Comparison of ENCODE assay signal across 10 cellular contexts in genomic region chr1:30901798-30902652, GRCh38. TPM values are rescaled to one million over a fixed set of nuclear protein-coding genes. Genes with fewer than 3 reads are reported as not detected.
DNase-seq lines count a peak whose midpoint lies in the region; ATAC-seq and TF ChIP-seq lines count a peak whose summit lies in the region.
"Had no signal": no experiment of that assay in that cellular context is flagged by ENCODE, and none has a peak within 500 bp of the region (broad histone marks: within the 10 kb centered on the region; RNA-seq: fewer than 3 reads in every experiment).

No MANE protein-coding gene starts in this region.

- in situ Hi-C loops in transverse colon (cut with MboI; ENCODE audit: low pct_ligation_motif_present in 1 of 4, low pct_unique_long_range_greater_than_20kb in 1 of 4, low sequenced_read_pairs in 3 of 4): no loop called here

- no peak overlapping the region for H3K27ac Mint-ChIP-seq in T-helper 17 cell

- peak overlapping the region; percentile 0 for H4K8ac ChIP-seq in mesendoderm (ENCODE audit: low read depth, low read length)

- H3K18ac ChIP-seq in mesendoderm (ENCODE audit: low read length): peak overlapping the region; percentile 3

- H2BK15ac ChIP-seq in mesendoderm (replicated peaks; ENCODE audit: low read depth): no peak overlapping the region

- no peak overlapping the region for H3K4me3 Mint-ChIP-seq in T-helper 17 cell

- peak overlapping the region; percentile 80 for H3K56ac ChIP-seq in mesendoderm (ENCODE audit: low read length)

- H2BK120ac ChIP-seq in mesendoderm (ENCODE audit: low read depth, low read length): no peak overlapping the region

- H3K4me3 ChIP-seq in SJSA1: no peak overlapping the region
- H3K4me3 ChIP-seq in esophagus muscularis mucosa: no peak overlapping the region
- H3K4me3 ChIP-seq in mesendoderm (ENCODE audit: low read length): no peak overlapping the region
- H3K4me3 ChIP-seq in transverse colon: no peak overlapping the region

- H3K27me3 ChIP-seq in SJSA1 (replicated peaks): no peaks in the 10 kb centered on the region
- H3K27me3 ChIP-seq in esophagus muscularis mucosa: no peaks in the 10 kb centered on the region
- H3K27me3 ChIP-seq in mesendoderm (ENCODE audit: insufficient read depth, low read length, poor library complexity): no peaks in the 10 kb centered on the region
- no peaks in the 10 kb centered on the region for H3K27me3 ChIP-seq in transverse colon

- H3K23ac ChIP-seq in mesendoderm (ENCODE audit: low read length): peak overlapping the region; percentile 16

- peaks cover 40% of the 10 kb centered on the region for H3K27me3 Mint-ChIP-seq in T-helper 17 cell

- peaks cover 5% of the 10 kb centered on the region for H3K79me1 ChIP-seq in mesendoderm (ENCODE audit: low read length)

- WGBS in esophagus muscularis mucosa: 60% methylated on average over 11 of the region's 11 CpGs
- WGBS in mesendoderm (ENCODE audit: extremely low coverage, insufficient coverage, low lambda C conversion rate): no CpG with 5 or more reads among the region's 11 CpGs
- 34 to 48% methylated on average over 7 to 11 of the region's 11 CpGs for WGBS in transverse colon (ENCODE audit: low coverage in 1 of 2), 2 donors

- H3K9ac ChIP-seq in mesendoderm (ENCODE audit: low read length): peak overlapping the region; percentile 17

- peaks cover 2% of the 10 kb centered on the region for H3K36me3 Mint-ChIP-seq in T-helper 17 cell (ENCODE audit: low read depth)

- DNase-seq in SJSA1 (ENCODE audit: low read depth in 1 of 2, low spot score in 2 of 2): peak in 1 of 2 experiments; percentile 64
- no peak for DNase-seq in esophagus muscularis mucosa (ENCODE audit: extremely low spot score)
- DNase-seq in mesendoderm: no peak
- DNase-seq in transverse colon: no peak
- DNase-seq in T-helper 17 cell: no peak
- DNase-seq: activated CD8-positive, alpha-beta memory T cell treated with anti-CD3 and anti-CD28 coated beads, Interleukin-2, amount 50 U/mL, for 48 hours; kidney glomerular epithelial cell; NCI-H2029 had no signal

- peak overlapping the region; percentile 91 for H2AK5ac ChIP-seq in mesendoderm (ENCODE audit: low read length)

- H3K27ac ChIP-seq in SJSA1 (peak overlapping the region; percentile 59), esophagus muscularis mucosa (replicated peaks in 1 of 4) (peak overlapping the region; percentile 56 to 94 (median 84)), mesendoderm (ENCODE audit: low read depth, low read length) (peak overlapping the region; percentile 34), transverse colon (peak overlapping the region; percentile 70 to 85 (median 78))

- peak overlapping the region; percentile 7 for H3K4ac ChIP-seq in mesendoderm (ENCODE audit: low read depth, low read length)

- peaks cover 6% of the 10 kb centered on the region for H3K4me1 Mint-ChIP-seq in T-helper 17 cell

- no peak overlapping the region for H4K5ac ChIP-seq in mesendoderm (ENCODE audit: low read length)

- peaks cover 34% of the 10 kb centered on the region for H3K4me1 ChIP-seq in SJSA1 (replicated peaks)
- peaks cover 38 to 98% (median 95%) of the 10 kb centered on the region in 4 donors for H3K4me1 ChIP-seq in esophagus muscularis mucosa
- peaks cover 13% of the 10 kb centered on the region for H3K4me1 ChIP-seq in mesendoderm (ENCODE audit: control insufficient read depth, low read depth, low read length)
- H3K4me1 ChIP-seq in transverse colon: peaks cover 17 to 42% (median 28%) of the 10 kb centered on the region in 4 donors

- H2BK5ac ChIP-seq in mesendoderm (ENCODE audit: low read length): peak overlapping the region; percentile 54

- H3K36me3 ChIP-seq in SJSA1 (peaks cover 2% of the 10 kb centered on the region; the same call in 1 of the 2 replicates), esophagus muscularis mucosa (no peaks in the 10 kb centered on the region), mesendoderm (ENCODE audit: control insufficient read depth, insufficient read depth, low read length) (no peaks in the 10 kb centered on the region), transverse colon (no peaks in the 10 kb centered on the region)

- H3K9me3 ChIP-seq in SJSA1 (replicated peaks): no peaks in the 10 kb centered on the region
- no peaks in the 10 kb centered on the region for H3K9me3 ChIP-seq in esophagus muscularis mucosa
- no peaks in the 10 kb centered on the region for H3K9me3 ChIP-seq in transverse colon
- no peaks in the 10 kb centered on the region for H3K9me3 ChIP-seq in T-helper 17 cell (ENCODE audit: control insufficient read depth, low read length, poor library complexity, severe bottlenecking)

- TF ChIP-seq EP300 in esophagus muscularis mucosa (IDR thresholded peaks at IDR 0.05): no peak
- no peak for TF ChIP-seq EP300 in transverse colon (IDR thresholded peaks at IDR 0.05; ENCODE audit: low read depth)

- intact Hi-C loops in esophagus muscularis mucosa (cut with DNase I) (no loop called here), transverse colon (cut with DNase I; ENCODE audit: low total_unique reads) (no loop called here)

- TF ChIP-seq CTCF in esophagus muscularis mucosa (IDR thresholded peaks at IDR 0.05) (no peak), transverse colon (IDR thresholded peaks at IDR 0.05) (no peak)

- no peak overlapping the region for H3K4me2 ChIP-seq in mesendoderm (ENCODE audit: low read length)

- no peaks in the 10 kb centered on the region for H3K79me2 ChIP-seq in mesendoderm (ENCODE audit: control insufficient read depth, insufficient read depth, low read length)

- TF ChIP-seq POLR2A in esophagus muscularis mucosa (IDR thresholded peaks at IDR 0.05; ENCODE audit: low read depth): no peak
- TF ChIP-seq POLR2A in transverse colon (IDR thresholded peaks at IDR 0.05): no peak

- ATAC-seq in GM21528 (IDR thresholded peaks at IDR 0.05; ENCODE audit: low FRiP score, unreplicated experiment): no peak
- no peak for ATAC-seq in T-helper 17 cell
- ATAC-seq in GM19455 (IDR thresholded peaks at IDR 0.05; ENCODE audit: unreplicated experiment): no peak

RNA-seq across cellular contexts. Expression of gene SDC3, which starts 6.5 kb away (rescaled TPM):
- 29.6 and 43.6 TPM in 2 replicates for total RNA-seq in SJSA1 (2014; rRNA removed; shearing (Covaris generic))
- total RNA-seq in esophagus muscularis mucosa: 100 to 1,000 TPM in 1 of 4 donors, 10 to 100 TPM in 3; 44.1 to 101 (median 56.5) TPM
- 18.5 TPM for polyA plus RNA-seq in mesendoderm (2013, experiment 1 of 2)
- 20.4 TPM for polyA plus RNA-seq in mesendoderm (2013, experiment 2 of 2)
- total RNA-seq in transverse colon: 10 to 100 TPM in 3 of 4 donors, 1 to 10 TPM in 1; 7.9 to 35.4 (median 10.1) TPM
- under 1 TPM; 0.32 to 0.34 TPM for total RNA-seq in T-helper 17 cell

Comparison
In these comparisons a context has a peak if more than half of its experiments do, and no peak if none do; other contexts are left out.
1. RNA of gene SDC3, which starts 6.5 kb away (total RNA-seq): 44.1 to 101 TPM in esophagus muscularis mucosa, 29.6 to 43.6 TPM in SJSA1 and 7.9 to 35.4 TPM in transverse colon; 0.32 to 0.34 TPM in T-helper 17 cell; every median in the first group is over 4 times any median in the second.
2. Peak in every context shown above with its lines, with median percentiles within 50 percentile points of each other: H3K27ac ChIP-seq.